ENCODE assay signal across 8 cellular contexts in the genomic region with DNA sequence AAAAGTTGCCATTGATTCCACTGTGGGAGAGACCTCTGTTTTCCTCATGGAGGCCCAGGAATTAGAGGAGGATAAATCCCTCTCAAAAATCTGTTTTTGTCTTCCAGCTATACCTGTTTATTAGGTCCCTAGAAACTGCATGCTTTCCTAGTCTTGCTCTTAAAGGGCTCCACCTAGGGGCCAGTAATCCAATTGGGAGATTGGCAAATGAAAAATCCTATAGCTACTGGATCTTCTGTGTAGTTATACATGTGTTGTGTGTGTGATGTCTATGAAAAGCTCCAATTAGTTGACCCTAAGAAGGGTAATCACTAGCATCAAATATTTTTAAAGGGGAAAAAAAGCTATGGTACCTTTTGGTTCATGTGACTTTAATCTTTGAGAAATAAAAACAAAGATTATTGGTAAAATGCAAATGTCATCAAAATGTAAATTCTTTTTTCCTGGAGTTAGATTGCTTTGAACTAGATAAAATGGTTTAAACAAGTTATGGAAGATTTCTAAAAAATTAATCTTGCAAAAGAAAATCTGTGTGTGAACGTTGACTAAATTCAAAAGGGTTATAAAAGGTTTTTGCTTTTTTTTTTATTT.
DNase-seq lines count a peak whose midpoint lies in the region; ATAC-seq and TF ChIP-seq lines count a peak whose summit lies in the region.

No MANE protein-coding gene starts in this region.

- DNase-seq in NCI-H1105 treated with DMSO at 0.1 percent for 48 hours (lab: John Stamatoyannopoulos, UW) = peak; percentile 42
- no peak for DNase-seq in NCI-H1105 (lab: John Stamatoyannopoulos, UW)
- DNase-seq in NCI-H146 (lab: John Stamatoyannopoulos, UW) = peak; percentile 46
- DNase-seq in astrocyte of the cerebellum (ENCODE audit: low read depth) = no peak
- DNase-seq in left lobe of liver (ENCODE audit: low spot score) = no peak
- DNase-seq in mesenteric fat pad (ENCODE audit: low spot score) = no peak
- DNase-seq in stimulated activated naive CD8-positive, alpha-beta T cell treated with anti-CD3 and anti-CD28 coated beads, Interleukin-15, Interleukin-2, amounts not matched to agents 100 U/mL and 50 U/mL, for 24 hours = no peak
- no peak for DNase-seq in HK-2 (ENCODE audit: unreplicated experiment)

- TF ChIP-seq CTCF in astrocyte of the cerebellum (IDR thresholded peaks at IDR 0.05; ENCODE audit: low read depth, low read length, missing control alignments) = peak; percentile 91

- H3K4me3 ChIP-seq in astrocyte of the cerebellum (ENCODE audit: low read depth, low read length) = no peak overlapping the region

- peak; percentile 86 for ATAC-seq in left lobe of liver
- no peak for ATAC-seq in stimulated activated naive CD8-positive, alpha-beta T cell treated with anti-CD3 and anti-CD28 coated beads, Interleukin-15, Interleukin-2, amounts not matched to agents 100 U/mL and 50 U/mL, for 24 hours

- in situ Hi-C loops in astrocyte of the cerebellum (cut with HindIII; ENCODE audit: low sequenced_read_pairs) = no loop called here

Comparison
In these comparisons a context has a peak if more than half of its experiments do, and no peak if none do; other contexts are left out.
1. DNase-seq: peak in NCI-H1105 treated with DMSO at 0.1 percent for 48 hours (single experiment) and NCI-H146 (single experiment); none in NCI-H1105 (single experiment), astrocyte of the cerebellum (single experiment), left lobe of liver (single experiment), mesenteric fat pad (single experiment), stimulated activated naive CD8-positive, alpha-beta T cell treated with anti-CD3 and anti-CD28 coated beads, Interleukin-15, Interleukin-2, amounts not matched to agents 100 U/mL and 50 U/mL, for 24 hours (single experiment) and HK-2 (single experiment).